In genomic region chr20:15827628-15828027, GRCh38 we compare ENCODE assay signal across 21 cellular contexts.
DNase-seq lines count a peak whose midpoint lies in the region; ATAC-seq, FAIRE-seq and TF ChIP-seq lines count a peak whose summit lies in the region.
"Had no signal": no experiment of that assay in that cellular context is flagged by ENCODE, and none has a peak within 500 bp of the region (broad histone marks: within the 10 kb centered on the region; RNA-seq: fewer than 3 reads in every experiment).

No MANE protein-coding gene starts in this region.

- H4K5ac ChIP-seq in H1 (ENCODE audit: insufficient read length, low read depth, low read length): no peak overlapping the region

- H3K4me1 ChIP-seq in GM23338 (ENCODE audit: insufficient read depth) (peaks cover 12% of the 10 kb centered on the region), H1 (replicated peaks in 1 of 4; ENCODE audit: control insufficient read depth in 3 of 4, insufficient read depth in 4 of 4, low read length in 3 of 4) (peaks cover 0 to 4% (median 0%) of the 10 kb centered on the region in 4 experiments; a peak in 1 of 7 replicates), iPS-20b (ENCODE audit: insufficient read depth, low read length) (peaks cover 4% of the 10 kb centered on the region; the same call in 1 of the 2 replicates), gastroesophageal sphincter (no peaks in the 10 kb centered on the region), right lobe of liver (no peaks in the 10 kb centered on the region)
- H3K4me1 ChIP-seq: A549; BLaER1 treated with 17β-estradiol and CSF1 and Interleukin-3, amounts not matched to agents 10 nM and 100 nM; Caco-2 had no signal

- TF ChIP-seq CTCF in GM23338 (conservative IDR thresholded peaks at IDR 0.05; ENCODE audit: low read depth in 2 of 2) (no peak), H1 (IDR thresholded peaks at IDR 0.05; ENCODE audit: control extremely low read depth in 1 of 3, insufficient read depth in 1 of 3, low read depth in 1 of 3, low read length in 3 of 3) (no peak), gastroesophageal sphincter (IDR thresholded peaks at IDR 0.05) (no peak), right lobe of liver (IDR thresholded peaks at IDR 0.05) (no peak)

- H4K8ac ChIP-seq in H1 (ENCODE audit: extremely low read depth, insufficient read depth, low read length): no peak overlapping the region

- peak; percentile 50 for FAIRE-seq in H1 (lab: Jason Lieb, UNC)
- FAIRE-seq: A549, D721Med, G401.6, GM12891, GM19239 had no signal

- TF ChIP-seq RAD21 in H1 (IDR thresholded peaks at IDR 0.05 in 1 of 2, conservative IDR thresholded peaks at IDR 0.05 in 1 of 2; ENCODE audit: low read depth in 2 of 2, low read length in 2 of 2): no peak

- no peak overlapping the region for H3K56ac ChIP-seq in H1 (replicated peaks; ENCODE audit: insufficient read length, low read depth, low read length)

- H3K4me3 ChIP-seq in GM23338: no peak overlapping the region
- no peak overlapping the region for H3K4me3 ChIP-seq in H1 (ENCODE audit: extremely low read depth in 1 of 4, insufficient read depth in 2 of 4, low read depth in 3 of 4, low read length in 4 of 4)
- H3K4me3 ChIP-seq in iPS-20b (ENCODE audit: low read length): 0 out of 2 replicates have a peak overlapping the region, but pooled peaks have one; percentile 2
- no peak overlapping the region for H3K4me3 ChIP-seq in gastroesophageal sphincter
- H3K4me3 ChIP-seq in right lobe of liver: no peak overlapping the region
- H3K4me3 ChIP-seq: A549; BLaER1 treated with 17β-estradiol and CSF1 and Interleukin-3, amounts not matched to agents 10 nM and 100 nM had no signal

- peaks cover 13% of the 10 kb centered on the region for H3K4me1 Mint-ChIP-seq in GM23338

- peak; percentile 49; the same call in 1 of the 3 replicates for ATAC-seq in GM23338
- ATAC-seq in gastroesophageal sphincter: no peak
- no peak for ATAC-seq in right lobe of liver
- ATAC-seq: A549; CD8-positive, alpha-beta T cell had no signal

- no peak overlapping the region for H2AFZ ChIP-seq in GM23338
- no peak overlapping the region for H2AFZ ChIP-seq in H1 (ENCODE audit: low read length)

- H2BK15ac ChIP-seq in H1 (ENCODE audit: low read length): no peak overlapping the region

- H2BK5ac ChIP-seq in H1 (ENCODE audit: low read depth, low read length): no peak overlapping the region

- H3K9ac ChIP-seq in H1 (replicated peaks in 1 of 4; ENCODE audit: extremely low read depth in 1 of 4, low read depth in 3 of 4, low read length in 3 of 4) (no peak overlapping the region), iPS-20b (ENCODE audit: low read depth, low read length) (no peak overlapping the region)
- H3K9ac ChIP-seq: BLaER1 treated with 17β-estradiol and CSF1 and Interleukin-3, amounts not matched to agents 10 nM and 100 nM had no signal

- no peak overlapping the region for H2BK12ac ChIP-seq in H1 (ENCODE audit: low read depth, low read length)

- no peaks in the 10 kb centered on the region for H3K27me3 Mint-ChIP-seq in GM23338 (ENCODE audit: insufficient read depth, low read depth, poor library complexity)
- H3K27me3 Mint-ChIP-seq: CD4-positive, alpha-beta T cell had no signal

- no peak overlapping the region for H4K91ac ChIP-seq in H1 (replicated peaks; ENCODE audit: insufficient read length, low read length)

- CTCF ChIA-PET in H1 (lab: Charles Lee; ENCODE audit: partially characterized antibody): interaction anchor here (0.8 kb wide), 1 partner anchor 9 kb away, joined by 3 read pairs; no protein-coding TSS in a partner anchor

- no peak overlapping the region for H2AK5ac ChIP-seq in H1 (ENCODE audit: low read depth, low read length)

- no peaks in the 10 kb centered on the region for H3K9me2 ChIP-seq in GM23338 (ENCODE audit: insufficient read depth)

- no peak overlapping the region for H3K23ac ChIP-seq in H1 (ENCODE audit: insufficient read length)

- no peak overlapping the region for H2BK20ac ChIP-seq in H1 (ENCODE audit: low read length)

- no peaks in the 10 kb centered on the region for H3F3A ChIP-seq in GM23338 (replicated peaks; ENCODE audit: low read depth)

- H3K27ac ChIP-seq in GM23338 (ENCODE audit: low read depth): no peak overlapping the region
- H3K27ac ChIP-seq in H1 (ENCODE audit: low read depth, low read length): no peak overlapping the region
- no peak overlapping the region for H3K27ac ChIP-seq in iPS-20b (ENCODE audit: low read length)
- H3K27ac ChIP-seq in gastroesophageal sphincter: no peak overlapping the region
- H3K27ac ChIP-seq in right lobe of liver: no peak overlapping the region
- H3K27ac ChIP-seq: 22Rv1; A549; BLaER1 treated with 17β-estradiol and CSF1 and Interleukin-3, amounts not matched to agents 10 nM and 100 nM; C4-2B had no signal

- no peak overlapping the region for H3K14ac ChIP-seq in H1 (ENCODE audit: insufficient read length)

- no peak overlapping the region for H3K4ac ChIP-seq in H1 (replicated peaks; ENCODE audit: insufficient read length, low read depth, low read length)

- H2BK120ac ChIP-seq in H1 (replicated peaks; ENCODE audit: low read depth, low read length): no peak overlapping the region

- TF ChIP-seq POLR2A in H1 (IDR thresholded peaks at IDR 0.05; ENCODE audit: control extremely low read depth in 1 of 2, low read depth in 2 of 2, low read length in 2 of 2) (no peak), gastroesophageal sphincter (IDR thresholded peaks at IDR 0.05) (no peak), right lobe of liver (IDR thresholded peaks at IDR 0.05) (no peak)

- H3K27me3 ChIP-seq in GM23338 (ENCODE audit: insufficient read depth) (no peaks in the 10 kb centered on the region), H1 (replicated peaks in 1 of 4; ENCODE audit: control insufficient read depth in 3 of 4, extremely low read depth in 1 of 4, insufficient read depth in 3 of 4, low read length in 3 of 4) (no peaks in the 10 kb centered on the region), iPS-20b (ENCODE audit: insufficient read depth, low read length) (no peaks in the 10 kb centered on the region), gastroesophageal sphincter (no peaks in the 10 kb centered on the region), right lobe of liver (no peaks in the 10 kb centered on the region)

- no peaks in the 10 kb centered on the region for H3K79me2 ChIP-seq in GM23338 (replicated peaks; ENCODE audit: insufficient read depth)
- no peaks in the 10 kb centered on the region for H3K79me2 ChIP-seq in H1 (ENCODE audit: control insufficient read depth in 1 of 2, insufficient read depth in 2 of 2, low read length in 2 of 2)

- no peaks in the 10 kb centered on the region for H3K9me3 Mint-ChIP-seq in GM23338
- H3K9me3 Mint-ChIP-seq: CD4-positive, alpha-beta T cell had no signal

- no peaks in the 10 kb centered on the region for H3K23me2 ChIP-seq in H1 (ENCODE audit: low read depth, low read length)

- POLR2A ChIA-PET in H1 (lab: Charles Lee; ENCODE audit: partially characterized antibody): no interaction called here

- H3K79me1 ChIP-seq in H1 (ENCODE audit: low read depth, low read length): no peaks in the 10 kb centered on the region

- intact Hi-C loops in right lobe of liver (cut with DNase I): no loop called here

- H4K20me1 ChIP-seq in GM23338 (replicated peaks; ENCODE audit: insufficient read depth) (no peaks in the 10 kb centered on the region), H1 (replicated peaks in 1 of 2; ENCODE audit: control insufficient read depth in 1 of 2, insufficient read depth in 2 of 2, low read length in 2 of 2) (no peaks in the 10 kb centered on the region)
- H4K20me1 ChIP-seq: BLaER1 treated with 17β-estradiol and CSF1 and Interleukin-3, amounts not matched to agents 10 nM and 100 nM had no signal

- no peak overlapping the region for H3K27ac Mint-ChIP-seq in GM23338
- H3K27ac Mint-ChIP-seq: B cell; CD4-positive, alpha-beta T cell; CD8-positive, alpha-beta T cell had no signal

- H3K36me3 Mint-ChIP-seq in GM23338 (ENCODE audit: low read depth): no peaks in the 10 kb centered on the region
- H3K36me3 Mint-ChIP-seq: CD8-positive, alpha-beta T cell had no signal

- TF ChIP-seq EP300 in H1 (IDR thresholded peaks at IDR 0.05; ENCODE audit: borderline replicate concordance in 1 of 2, low read depth in 2 of 2, low read length in 2 of 2): no peak
- no peak for TF ChIP-seq EP300 in gastroesophageal sphincter (IDR thresholded peaks at IDR 0.05)

- no peak overlapping the region for H3K18ac ChIP-seq in H1 (ENCODE audit: extremely low read depth, low read length)

- H3K4me2 ChIP-seq in GM23338 (no peak overlapping the region; the same call in 1 of the 2 replicates), H1 (ENCODE audit: insufficient read depth in 1 of 2, low read depth in 2 of 2, low read length in 2 of 2) (0 out of 4 replicates have a peak overlapping the region, but pooled peaks of 1 of the 2 experiments have one; percentile 5)
- H3K4me2 ChIP-seq: A549; BLaER1 treated with 17β-estradiol and CSF1 and Interleukin-3, amounts not matched to agents 10 nM and 100 nM had no signal

- H3K9me3 ChIP-seq in H1 (ENCODE audit: insufficient read depth in 2 of 2, low read depth in 1 of 2, low read length in 1 of 2) (no peaks in the 10 kb centered on the region), iPS-20b (ENCODE audit: insufficient read depth, low read depth, low read length) (no peaks in the 10 kb centered on the region), gastroesophageal sphincter (no peaks in the 10 kb centered on the region), right lobe of liver (no peaks in the 10 kb centered on the region)
- H3K9me3 ChIP-seq: A549; BLaER1 treated with 17β-estradiol and CSF1 and Interleukin-3, amounts not matched to agents 10 nM and 100 nM; Caco-2 had no signal

- no peak for DNase-seq in GM23338 (ENCODE audit: low spot score)
- DNase-seq in H1 (ENCODE audit: low read depth in 1 of 2, low spot score in 2 of 2): no peak
- DNase-seq in right lobe of liver: no peak
- DNase-seq: AML-193; Caco-2; Calu3; CD4-positive, alpha-beta T cell; CD8-positive, alpha-beta T cell; DMS79 treated with DMSO at 0.1 percent for 48 hours; GF-D8 had no signal

- H3K36me3 ChIP-seq in GM23338 (ENCODE audit: insufficient read depth) (no peaks in the 10 kb centered on the region), H1 (ENCODE audit: control insufficient read depth in 2 of 4, insufficient read depth in 4 of 4, low read length in 3 of 4) (no peaks in the 10 kb centered on the region), iPS-20b (ENCODE audit: insufficient read depth, low read depth, low read length) (no peaks in the 10 kb centered on the region), gastroesophageal sphincter (no peaks in the 10 kb centered on the region), right lobe of liver (no peaks in the 10 kb centered on the region)
- H3K36me3 ChIP-seq: BLaER1 treated with 17β-estradiol and CSF1 and Interleukin-3, amounts not matched to agents 10 nM and 100 nM had no signal

- H3K4me3 Mint-ChIP-seq in GM23338: no peak overlapping the region
- H3K4me3 Mint-ChIP-seq: B cell; CD4-positive, alpha-beta T cell; CD8-positive, alpha-beta T cell had no signal

TF ChIP-seq in H1, 55 proteins besides CTCF, POLR2A, EP300 and RAD21 (continues in another document):
- no peak for TF ChIP-seq SP2 (IDR thresholded peaks at IDR 0.05; ENCODE audit: low read length)
- TF ChIP-seq BCL11A (IDR thresholded peaks at IDR 0.05; ENCODE audit: low read depth in 2 of 2, low read length in 2 of 2): no peak
- TF ChIP-seq EGR1 (IDR thresholded peaks at IDR 0.05; ENCODE audit: borderline replicate concordance, low read depth, low read length): no peak
- TF ChIP-seq HDAC2 (IDR thresholded peaks at IDR 0.05; ENCODE audit: borderline replicate concordance in 1 of 2, low read depth in 2 of 2, low read length in 2 of 2): no peak
- no peak for TF ChIP-seq BACH1 (IDR thresholded peaks at IDR 0.05; ENCODE audit: low read length)
